8 cellular contexts compared by ENCODE assay signal in genomic region chr11:369336-370018, GRCh38. TPM values are rescaled to one million over a fixed set of nuclear protein-coding genes. Genes with fewer than 3 reads are reported as not detected.
DNase-seq lines count a peak whose midpoint lies in the region; ATAC-seq and TF ChIP-seq lines count a peak whose summit lies in the region.

TSS of gene B4GALNT4 (plus strand) at chr11:369499. CDS start at chr11:369804, 305 bp downstream.

- peaks cover 3% of the 10 kb centered on the region for H3K27me3 ChIP-seq in endocrine pancreas (ENCODE audit: control insufficient read depth, insufficient read depth, low read length)

- no peaks in the 10 kb centered on the region for H3K9me3 ChIP-seq in T-helper 17 cell (ENCODE audit: control insufficient read depth, low read length, poor library complexity, severe bottlenecking)
- no peaks in the 10 kb centered on the region for H3K9me3 ChIP-seq in endocrine pancreas (ENCODE audit: control insufficient read depth, low read length)

- peaks cover 29% of the 10 kb centered on the region for H3K27me3 Mint-ChIP-seq in T-helper 17 cell
- H3K27me3 Mint-ChIP-seq in nephron progenitor cell (ENCODE audit: low read depth, poor library complexity), result peaks cover 12% of the 10 kb centered on the region

- H3K36me3 Mint-ChIP-seq in T-helper 17 cell (ENCODE audit: low read depth) (peaks cover 3% of the 10 kb centered on the region), nephron progenitor cell (ENCODE audit: low read depth) (peaks cover 30% of the 10 kb centered on the region)

- TF ChIP-seq CTCF in nephron progenitor cell (IDR thresholded peaks at IDR 0.05), result no peak

- H3K4me3 Mint-ChIP-seq in T-helper 17 cell, result peak within 1 kb of the TSS; percentile 90
- H3K4me3 Mint-ChIP-seq in nephron progenitor cell, result peak within 1 kb of the TSS; percentile 89

- DNase-seq in NCI-H82 (lab: John Stamatoyannopoulos, UW) (peak; percentile 61), NCI-H82 treated with DMSO at 0.1 percent for 48 hours (lab: John Stamatoyannopoulos, UW; ENCODE audit: unreplicated experiment) (no peak), T-helper 17 cell (peak in 2 of 3 donors; percentile 29 to 33), nephron progenitor cell (peak; percentile 75)

- H3K4me1 ChIP-seq in endocrine pancreas (ENCODE audit: control insufficient read depth, insufficient read depth, low read length), result no peaks in the 10 kb centered on the region

- H3K4me3 ChIP-seq in endocrine pancreas (ENCODE audit: control insufficient read depth, insufficient read depth, low read length), result no peak within 1 kb of the TSS

- H3K4me1 Mint-ChIP-seq in T-helper 17 cell (peaks cover 23% of the 10 kb centered on the region), nephron progenitor cell (peaks cover 37% of the 10 kb centered on the region)

- H3K27ac Mint-ChIP-seq in T-helper 17 cell (no peak within 1 kb of the TSS), nephron progenitor cell (peak within 1 kb of the TSS; percentile 92)

- H3K9me3 Mint-ChIP-seq in nephron progenitor cell, result peaks cover 14% of the 10 kb centered on the region

- H3K36me3 ChIP-seq in endocrine pancreas (ENCODE audit: control insufficient read depth, insufficient read depth, low read length), result no peaks in the 10 kb centered on the region

- peak within 1 kb of the TSS; percentile 30 for H3K9ac ChIP-seq in endocrine pancreas (ENCODE audit: control insufficient read depth, insufficient read depth, low read length)

- ATAC-seq in T-helper 17 cell (peak; percentile 75), HG02678 (IDR thresholded peaks at IDR 0.05; ENCODE audit: unreplicated experiment) (no peak), GM19452 (IDR thresholded peaks at IDR 0.05; ENCODE audit: unreplicated experiment) (no peak), HG03378 (IDR thresholded peaks at IDR 0.05; ENCODE audit: unreplicated experiment) (no peak)

RNA-seq across cellular contexts. Expression of gene B4GALNT4, which starts in this region (rescaled TPM):
- 1 to 10 TPM; 6.0 to 8.6 TPM for total RNA-seq in T-helper 17 cell
